23 cellular contexts compared by ENCODE assay signal in the genomic region with DNA sequence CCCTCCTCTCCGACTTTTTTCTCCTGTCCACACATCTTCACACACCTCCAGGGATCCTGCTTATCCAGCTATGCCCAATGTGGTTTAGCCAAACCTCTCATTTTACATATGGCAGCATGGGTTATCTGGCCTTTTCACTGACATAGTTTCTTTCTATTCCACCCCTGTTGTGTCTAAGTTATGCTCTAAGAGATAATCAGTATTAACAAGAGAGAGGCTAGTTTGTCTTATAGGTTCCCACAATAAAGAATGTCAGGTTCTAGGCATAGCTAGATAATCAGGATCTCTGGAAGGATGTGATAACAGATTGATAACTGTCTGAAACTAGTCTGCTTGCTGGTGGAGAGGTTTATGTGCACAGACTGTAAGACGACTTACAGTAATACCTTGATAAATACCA.
"Had no signal": no experiment of that assay in that cellular context is flagged by ENCODE, and none has a peak within 500 bp of the region (broad histone marks: within the 10 kb centered on the region; RNA-seq: fewer than 3 reads in every experiment).

No MANE protein-coding gene starts in this region.

- H2AFZ ChIP-seq: PC-9 had no signal

- H3K27ac ChIP-seq: KMS-11, PC-9, SJSA1, SK-N-MC had no signal

- H3K27me3 ChIP-seq: SJSA1 had no signal

- H3K4me3 ChIP-seq: PC-9, SJSA1, SK-N-MC had no signal

- H3K4me1 ChIP-seq: SJSA1 had no signal

- H3K36me3 ChIP-seq: SJSA1 had no signal

- DNase-seq: IMR-90, Kasumi-1, MM.1S, NCI-H1092 treated with DMSO at 0.1 percent for 48 hours, NCI-H1436, NCI-H187, NCI-H2029, NCI-H2081 treated with DMSO at 0.1 percent for 48 hours, NCI-H2171, NCI-H226, NCI-H446, NCI-H510A, NCI-H524 treated with DMSO at 0.1 percent for 48 hours, NCI-H69, NCI-H774, PC-9, Right ventricle myocardium superior, RPMI8226, SIG-M5 had no signal

- H3K9me3 ChIP-seq: SJSA1 had no signal

- FAIRE-seq: RCC 7860 had no signal

- H3K4me2 ChIP-seq: KMS-11, PC-9 had no signal

- H3K9ac ChIP-seq: KMS-11 had no signal
